ENCODE assay signal across 11 cellular contexts in the genomic region with DNA sequence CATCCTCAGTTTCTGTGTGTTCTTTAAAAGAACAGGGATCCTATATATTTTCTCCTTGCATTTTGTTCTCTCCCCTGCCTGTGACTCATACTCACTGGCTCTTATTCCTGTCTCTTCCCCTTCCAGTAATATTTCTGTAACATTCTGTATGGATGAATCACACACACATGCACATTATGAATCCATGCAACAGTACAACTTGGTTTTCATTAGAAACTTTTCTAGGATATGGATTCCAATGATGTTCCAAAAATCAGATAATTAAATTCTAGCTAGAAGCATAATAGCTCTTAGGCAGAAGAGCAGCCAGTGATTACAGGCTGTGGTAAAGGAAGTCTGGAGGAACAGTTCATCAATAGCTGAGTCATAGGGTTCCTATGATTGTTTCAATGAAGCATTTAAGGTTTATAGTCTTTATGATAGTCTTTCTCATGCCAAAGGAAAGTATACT.
A peak's percentile ranks its signal among the peaks of the same experiment; 100 is the strongest.
DNase-seq lines count a peak whose midpoint lies in the region; ATAC-seq and TF ChIP-seq lines count a peak whose summit lies in the region.
"Had no signal": no experiment of that assay in that cellular context is flagged by ENCODE, and none has a peak within 500 bp of the region (broad histone marks: within the 10 kb centered on the region; RNA-seq: fewer than 3 reads in every experiment).

No MANE protein-coding gene starts in this region.

- H3K79me2 ChIP-seq in GM23338 (replicated peaks; ENCODE audit: insufficient read depth) = no peaks in the 10 kb centered on the region

- H3K36me3 ChIP-seq in brain microvascular endothelial cell (replicated peaks) (no peaks in the 10 kb centered on the region), uterus (no peaks in the 10 kb centered on the region), GM23338 (ENCODE audit: insufficient read depth) (no peaks in the 10 kb centered on the region)

- TF ChIP-seq CTCF in brain microvascular endothelial cell (IDR thresholded peaks at IDR 0.05; ENCODE audit: low read depth, low read length, missing control alignments) = no peak
- TF ChIP-seq CTCF in uterus (IDR thresholded peaks at IDR 0.05) = no peak
- no peak for TF ChIP-seq CTCF in GM23338 (conservative IDR thresholded peaks at IDR 0.05; ENCODE audit: low read depth in 2 of 2)

- H3K4me1 ChIP-seq in uterus = no peaks in the 10 kb centered on the region
- no peaks in the 10 kb centered on the region for H3K4me1 ChIP-seq in GM23338 (ENCODE audit: insufficient read depth)

- no peaks in the 10 kb centered on the region for H4K20me1 ChIP-seq in GM23338 (replicated peaks; ENCODE audit: insufficient read depth)

- H3K27me3 ChIP-seq in brain microvascular endothelial cell (replicated peaks) (no peaks in the 10 kb centered on the region), uterus (no peaks in the 10 kb centered on the region), GM23338 (ENCODE audit: insufficient read depth) (no peaks in the 10 kb centered on the region)

- peaks cover 10% of the 10 kb centered on the region; the same call in 1 of the 2 replicates for H3K9me2 ChIP-seq in GM23338 (ENCODE audit: insufficient read depth)

- peaks cover 2% of the 10 kb centered on the region for H3K27me3 Mint-ChIP-seq in GM23338 (ENCODE audit: insufficient read depth, low read depth, poor library complexity)

- peaks cover 7% of the 10 kb centered on the region for H3K4me1 Mint-ChIP-seq in GM23338

- no peak overlapping the region for H2AFZ ChIP-seq in GM23338

- H3K27ac ChIP-seq in brain microvascular endothelial cell = peak overlapping the region; percentile 86
- peak overlapping the region; percentile 7 to 52 for H3K27ac ChIP-seq in uterus
- H3K27ac ChIP-seq in GM23338 (ENCODE audit: low read depth) = no peak overlapping the region
- H3K27ac ChIP-seq: 22Rv1 had no signal

- H3K4me3 ChIP-seq in brain microvascular endothelial cell (ENCODE audit: low read depth, low read length) (no peak overlapping the region), uterus (no peak overlapping the region), GM23338 (no peak overlapping the region)

- DNase-seq in DMS53 (lab: John Stamatoyannopoulos, UW) = peak; percentile 26
- DNase-seq in DMS53 treated with DMSO at 0.1 percent for 48 hours (lab: John Stamatoyannopoulos, UW; ENCODE audit: unreplicated experiment) = no peak
- peak; percentile 83 for DNase-seq in brain microvascular endothelial cell
- peak; percentile 90 for DNase-seq in kidney tubule cell (ENCODE audit: low spot score)
- no peak for DNase-seq in uterus
- no peak for DNase-seq in stimulated activated CD4-positive, alpha-beta T cell treated with anti-CD3 and anti-CD28 coated beads, Interleukin-15, amount 100 ng/mL, for 24 hours
- no peak for DNase-seq in GM23338 (ENCODE audit: low spot score)
- DNase-seq in HEK293T (ENCODE audit: extremely low spot score) = no peak
- DNase-seq: NCI-H187 had no signal

- intact Hi-C loops in uterus (cut with DNase I; ENCODE audit: low total_unique reads) = no loop called here

- POLR2A ChIA-PET in HEK293T (lab: Yijun Ruan, JAX) = no interaction called here

- H3K9me3 ChIP-seq in uterus = no peaks in the 10 kb centered on the region

- H3K4me3 Mint-ChIP-seq in GM23338 = no peak overlapping the region

- H3K36me3 Mint-ChIP-seq in GM23338 (ENCODE audit: low read depth) = no peaks in the 10 kb centered on the region

- ATAC-seq in GM23338 = no peak
- ATAC-seq: activated CD4-positive, CD25-positive, alpha-beta regulatory T cell treated with anti-CD3 and anti-CD28 coated beads, Interleukin-2, amount 50 U/mL, for 24 hours had no signal

- no peak overlapping the region for H3K4me2 ChIP-seq in GM23338

- H3F3A ChIP-seq in GM23338 (replicated peaks; ENCODE audit: low read depth) = no peaks in the 10 kb centered on the region

- no peaks in the 10 kb centered on the region for H3K9me3 Mint-ChIP-seq in GM23338

- CTCF ChIA-PET in HEK293T (lab: Yijun Ruan, JAX) = interaction anchor here (0.7 kb wide), 2 partner anchors 20 to 22 kb away, joined by 3 to 4 read pairs; no protein-coding TSS in a partner anchor

- H3K27ac Mint-ChIP-seq in GM23338 = no peak overlapping the region

- in situ Hi-C loops in brain microvascular endothelial cell (cut with HindIII; ENCODE audit: low pct_ligation_motif_present, low sequenced_read_pairs) = no loop called here

- no peak for TF ChIP-seq POLR2A in uterus (IDR thresholded peaks at IDR 0.05)

TF ChIP-seq in GM23338, 12 proteins besides CTCF, POLR2A, EP300 and RAD21 (continues in another document):
- TF ChIP-seq STAT1 (IDR thresholded peaks at IDR 0.05; ENCODE audit: unreplicated experiment) (no peak), ZNF114 (CRISPR knock-in tag; IDR thresholded peaks at IDR 0.05) (no peak), EZH2phosphoT487 (IDR thresholded peaks at IDR 0.05; ENCODE audit: unreplicated experiment) (no peak), NANOG (IDR thresholded peaks at IDR 0.05; ENCODE audit: borderline replicate concordance) (no peak)

TF ChIP-seq in HEK293T, 16 proteins besides CTCF, POLR2A, EP300 and RAD21:
- TF ChIP-seq TARDBP (IDR thresholded peaks at IDR 0.05) (no peak), ZNF384 (IDR thresholded peaks at IDR 0.05) (no peak), SUZ12 (IDR thresholded peaks at IDR 0.05) (no peak), ELF4 (IDR thresholded peaks at IDR 0.05) (no peak), NFRKB (IDR thresholded peaks at IDR 0.05) (no peak), FOXK2 (IDR thresholded peaks at IDR 0.05) (no peak)

Comparison
In these comparisons a context has a peak if more than half of its experiments do, and no peak if none do; other contexts are left out.
1. DNase-seq: peak in DMS53 (single experiment), brain microvascular endothelial cell (single experiment) and kidney tubule cell (single experiment); none in DMS53 treated with DMSO at 0.1 percent for 48 hours (single experiment), uterus (0 of 2), stimulated activated CD4-positive, alpha-beta T cell treated with anti-CD3 and anti-CD28 coated beads, Interleukin-15, amount 100 ng/mL, for 24 hours (single experiment), GM23338 (single experiment) and HEK293T (single experiment).